Comparison of ENCODE assay signal across 20 cellular contexts in genomic region chr17:19558946-19559345, GRCh38. TPM values are rescaled to one million over a fixed set of nuclear protein-coding genes. Genes with fewer than 3 reads are reported as not detected.
DNase-seq lines count a peak whose midpoint lies in the region; ATAC-seq, FAIRE-seq and TF ChIP-seq lines count a peak whose summit lies in the region.
"Had no signal": no experiment of that assay in that cellular context is flagged by ENCODE, and none has a peak within 500 bp of the region (broad histone marks: within the 10 kb centered on the region; RNA-seq: fewer than 3 reads in every experiment).

No MANE protein-coding gene starts in this region.

- BruUV-seq in PC-9 (replicated peaks; lab: Mats Ljungman, UMichigan), result no TSS peak

- peak; percentile 64 for DNase-seq in amniotic epithelial cell (ENCODE audit: low read depth)
- DNase-seq in epithelial cell of prostate (ENCODE audit: low read depth, low spot score), result peak; percentile 34
- peak; percentile 59 for DNase-seq in fibroblast of the aortic adventitia (ENCODE audit: low read depth)
- no peak for DNase-seq in suprapubic skin (ENCODE audit: low spot score in 2 of 2)
- DNase-seq in PC-9, result no peak
- DNase-seq in type B pancreatic cell (ENCODE audit: extremely low spot score, unreplicated experiment), result no peak
- DNase-seq in H54 (ENCODE audit: insufficient read length, low spot score), result no peak
- DNase-seq: C1 segment of cervical spinal cord; Caco-2; CD4-positive, alpha-beta memory T cell; DMS153; DMS79; EL; GDM1; GOT3; H7; HCEC 1CT had no signal

- no peaks in the 10 kb centered on the region for H3K27me3 ChIP-seq in suprapubic skin
- no peaks in the 10 kb centered on the region for H3K27me3 ChIP-seq in PC-9 (ENCODE audit: insufficient read depth, low read depth)

- no peaks in the 10 kb centered on the region for H3F3A ChIP-seq in PC-9 (ENCODE audit: insufficient read depth, low read depth)

- H3K36me3 Mint-ChIP-seq in type B pancreatic cell, result no peaks in the 10 kb centered on the region
- H3K36me3 Mint-ChIP-seq: CD4-positive, alpha-beta memory T cell had no signal

- no peak for TF ChIP-seq EP300 in suprapubic skin (IDR thresholded peaks at IDR 0.05)

- no peak overlapping the region for H3K27ac ChIP-seq in epithelial cell of prostate
- peak overlapping the region; percentile 2 for H3K27ac ChIP-seq in suprapubic skin
- H3K27ac ChIP-seq in PC-9, result no peak overlapping the region

- peaks cover 3% of the 10 kb centered on the region for H3K27me3 Mint-ChIP-seq in type B pancreatic cell

- H3K36me3 ChIP-seq in suprapubic skin (no peaks in the 10 kb centered on the region), PC-9 (ENCODE audit: low read depth) (no peaks in the 10 kb centered on the region)

- CTCF ChIA-PET in PC-9 (lab: Charles Lee), result interaction anchor here (0.6 kb wide), 1 partner anchor 208 kb away, joined by 3 read pairs; no protein-coding TSS in a partner anchor

- ATAC-seq in HG03571 (IDR thresholded peaks at IDR 0.05; ENCODE audit: unreplicated experiment), result no peak
- ATAC-seq: GM12878 had no signal

- H3K4me3 ChIP-seq in fibroblast of the aortic adventitia (ENCODE audit: low read depth, low read length) (no peak overlapping the region), suprapubic skin (no peak overlapping the region), PC-9 (no peak overlapping the region)
- H3K4me3 ChIP-seq: GM12878 had no signal

- H2AFZ ChIP-seq in PC-9, result no peak overlapping the region

- TF ChIP-seq CTCF in fibroblast of the aortic adventitia (IDR thresholded peaks at IDR 0.05; ENCODE audit: insufficient read depth, low read length), result no peak
- TF ChIP-seq CTCF in suprapubic skin (IDR thresholded peaks at IDR 0.05), result no peak
- no peak for TF ChIP-seq CTCF in PC-9 (conservative IDR thresholded peaks at IDR 0.05)
- TF ChIP-seq CTCF in type B pancreatic cell (conservative IDR thresholded peaks at IDR 0.05), result no peak

- intact Hi-C loops in PC-9 (cut with micrococcal nuclease; ENCODE audit: unreplicated experiment), result no loop called here

- no peaks in the 10 kb centered on the region for H4K20me1 ChIP-seq in PC-9 (ENCODE audit: insufficient read depth)

- H3K9me3 ChIP-seq in suprapubic skin (no peaks in the 10 kb centered on the region), PC-9 (ENCODE audit: insufficient read depth, low read depth) (no peaks in the 10 kb centered on the region)

- peaks cover 6% of the 10 kb centered on the region for H3K4me1 Mint-ChIP-seq in type B pancreatic cell (ENCODE audit: unreplicated experiment)
- H3K4me1 Mint-ChIP-seq: CD4-positive, alpha-beta memory T cell had no signal

- H3K9me2 ChIP-seq in PC-9 (ENCODE audit: insufficient read depth), result no peaks in the 10 kb centered on the region

- no peak overlapping the region for H3K4me3 Mint-ChIP-seq in type B pancreatic cell
- H3K4me3 Mint-ChIP-seq: CD4-positive, alpha-beta memory T cell had no signal

- H3K4me1 ChIP-seq in suprapubic skin, result no peaks in the 10 kb centered on the region
- H3K4me1 ChIP-seq in PC-9 (replicated peaks; ENCODE audit: insufficient read depth), result no peaks in the 10 kb centered on the region
- H3K4me1 ChIP-seq: Caco-2 had no signal

- POLR2A ChIA-PET in PC-9 (lab: Charles Lee; ENCODE audit: unreplicated experiment), result no interaction called here

- no peak overlapping the region for H3K4me2 ChIP-seq in PC-9

- H3K79me2 ChIP-seq in PC-9 (ENCODE audit: low read depth), result no peaks in the 10 kb centered on the region

- TF ChIP-seq POLR2A in suprapubic skin (IDR thresholded peaks at IDR 0.05), result no peak
- TF ChIP-seq POLR2A in H54 (IDR thresholded peaks at IDR 0.05; ENCODE audit: low read depth, low read length), result no peak

- no peaks in the 10 kb centered on the region for H3K9me3 Mint-ChIP-seq in type B pancreatic cell

- FAIRE-seq in H54 (lab: Jason Lieb, UNC), result no peak
- FAIRE-seq: GM12878, GM18507 had no signal

- H3K27ac Mint-ChIP-seq in type B pancreatic cell, result no peak overlapping the region
- H3K27ac Mint-ChIP-seq: CD4-positive, alpha-beta memory T cell had no signal

RNA-seq across cellular contexts. Expression of gene SLC47A1, which starts 25.3 kb away (rescaled TPM):
- total RNA-seq in fibroblast of the aortic adventitia (ENCODE audit: low replicate concordance), result 0.27 and 0.65 TPM in 2 replicates
- 10 to 100 TPM; 19.1 to 53.0 (median 39.2) TPM for total RNA-seq in suprapubic skin
- 1.3 and 2.3 TPM in 2 replicates for total RNA-seq in PC-9 (2021)
- 1.2 and 5.9 TPM in 2 replicates for total RNA-seq in type B pancreatic cell (ENCODE audit: low replicate concordance)

Comparison
In these comparisons a context has a peak if more than half of its experiments do, and no peak if none do; other contexts are left out.
1. DNase-seq: peak in amniotic epithelial cell (single experiment), epithelial cell of prostate (single experiment) and fibroblast of the aortic adventitia (single experiment); none in suprapubic skin (0 of 2), PC-9 (0 of 2), type B pancreatic cell (single experiment) and H54 (single experiment).